In genomic region chr3:114417682-114418081, GRCh38 we compare ENCODE assay signal across 16 cellular contexts.
DNase-seq lines count a peak whose midpoint lies in the region; ATAC-seq, FAIRE-seq and TF ChIP-seq lines count a peak whose summit lies in the region.
"Had no signal": no experiment of that assay in that cellular context is flagged by ENCODE, and none has a peak within 500 bp of the region (broad histone marks: within the 10 kb centered on the region; RNA-seq: fewer than 3 reads in every experiment).

No MANE protein-coding gene starts in this region.

- FAIRE-seq in GM12891 (lab: Jason Lieb, UNC): no peak

- peak overlapping the region; percentile 75 for H3K27ac ChIP-seq in left ventricle myocardium inferior (replicated peaks)
- no peak overlapping the region for H3K27ac ChIP-seq in body of pancreas
- H3K27ac ChIP-seq: C4-2B, HL-60 had no signal

- WGBS in body of pancreas, 2 donors: 90 to 98% methylated on average over 3 of the region's 3 CpGs

- no peaks in the 10 kb centered on the region for H3K27me3 ChIP-seq in left ventricle myocardium inferior (ENCODE audit: low read depth)
- no peaks in the 10 kb centered on the region for H3K27me3 ChIP-seq in body of pancreas
- H3K27me3 ChIP-seq: Peyer's patch had no signal

- TF ChIP-seq CTCF in left ventricle myocardium inferior (IDR thresholded peaks at IDR 0.05; ENCODE audit: borderline replicate concordance) (no peak), body of pancreas (IDR thresholded peaks at IDR 0.05) (no peak)

- peaks cover 79% of the 10 kb centered on the region for H3K4me1 ChIP-seq in left ventricle myocardium inferior
- H3K4me1 ChIP-seq in body of pancreas: peaks cover 21% of the 10 kb centered on the region
- H3K4me1 ChIP-seq: Peyer's patch had no signal

- H3K36me3 ChIP-seq in left ventricle myocardium inferior (no peaks in the 10 kb centered on the region), body of pancreas (replicated peaks in 1 of 2; ENCODE audit: insufficient read depth in 1 of 2, low read depth in 2 of 2) (no peaks in the 10 kb centered on the region)
- H3K36me3 ChIP-seq: Peyer's patch had no signal

- intact Hi-C loops in left ventricle myocardium inferior (cut with micrococcal nuclease): loop anchor here (5.0 kb wide), 1 partner anchor 35 kb away; no protein-coding TSS in a partner anchor
- intact Hi-C loops in body of pancreas (cut with DNase I): no loop called here

- H3K4me3 ChIP-seq in left ventricle myocardium inferior (peak overlapping the region; percentile 3), body of pancreas (no peak overlapping the region)
- H3K4me3 ChIP-seq: Peyer's patch had no signal

- no peak for TF ChIP-seq POLR2A in body of pancreas (IDR thresholded peaks at IDR 0.05)
- no peak for TF ChIP-seq POLR2A in GM12891 (IDR thresholded peaks at IDR 0.05; ENCODE audit: low read depth, low read length)

- no peaks in the 10 kb centered on the region for H3K9me3 ChIP-seq in left ventricle myocardium inferior (replicated peaks)
- H3K9me3 ChIP-seq in body of pancreas: no peaks in the 10 kb centered on the region
- H3K9me3 ChIP-seq: Peyer's patch had no signal

- peak; percentile 3 for ATAC-seq in GM18511 (IDR thresholded peaks at IDR 0.05; ENCODE audit: unreplicated experiment)
- ATAC-seq in GM21723 (IDR thresholded peaks at IDR 0.05; ENCODE audit: unreplicated experiment): peak; percentile 10
- peak; percentile 7 for ATAC-seq in HG03565 (IDR thresholded peaks at IDR 0.05; ENCODE audit: unreplicated experiment)
- no peak for ATAC-seq in body of pancreas

- DNase-seq in left ventricle myocardium inferior (no peak), NCI-H69 (lab: John Stamatoyannopoulos, UW) (no peak), body of pancreas (no peak), GM12891 (ENCODE audit: insufficient read length, low spot score) (no peak), SK-N-DZ (ENCODE audit: low spot score) (no peak)
- DNase-seq: activated T-cell treated with anti-CD3 and anti-CD28 coated beads, Interleukin-2, amount 50 U/mL, for 1 hour; GDM1; H9; Peyer's patch; stimulated activated CD4-positive, alpha-beta T cell treated with anti-CD3 and anti-CD28 coated beads, Interleukin-12 subunit alpha, Interleukin-12 subunit beta, amount 100 ng/mL, for 4 hours; stimulated activated CD8-positive, alpha-beta memory T cell treated with anti-CD3 and anti-CD28 coated beads, Interleukin-4, amount 100 ng/mL, for 48 hours had no signal

TF ChIP-seq in GM12891, 5 proteins besides CTCF, POLR2A, EP300 and RAD21:
- no peak for TF ChIP-seq TAF1 (IDR thresholded peaks at IDR 0.05; ENCODE audit: low read depth, low read length)
- no peak for TF ChIP-seq PAX5 (IDR thresholded peaks at IDR 0.05; ENCODE audit: insufficient read depth, low read length, severe bottlenecking)
- TF ChIP-seq SPI1 (IDR thresholded peaks at IDR 0.05; ENCODE audit: low read depth, low read length): no peak
- TF ChIP-seq POLR2AphosphoS5 (IDR thresholded peaks at IDR 0.05; ENCODE audit: low read depth, low read length): no peak
- TF ChIP-seq POU2F2 (IDR thresholded peaks at IDR 0.05; ENCODE audit: low read depth, low read length): no peak
